8 cellular contexts compared by ENCODE assay signal in the genomic region with DNA sequence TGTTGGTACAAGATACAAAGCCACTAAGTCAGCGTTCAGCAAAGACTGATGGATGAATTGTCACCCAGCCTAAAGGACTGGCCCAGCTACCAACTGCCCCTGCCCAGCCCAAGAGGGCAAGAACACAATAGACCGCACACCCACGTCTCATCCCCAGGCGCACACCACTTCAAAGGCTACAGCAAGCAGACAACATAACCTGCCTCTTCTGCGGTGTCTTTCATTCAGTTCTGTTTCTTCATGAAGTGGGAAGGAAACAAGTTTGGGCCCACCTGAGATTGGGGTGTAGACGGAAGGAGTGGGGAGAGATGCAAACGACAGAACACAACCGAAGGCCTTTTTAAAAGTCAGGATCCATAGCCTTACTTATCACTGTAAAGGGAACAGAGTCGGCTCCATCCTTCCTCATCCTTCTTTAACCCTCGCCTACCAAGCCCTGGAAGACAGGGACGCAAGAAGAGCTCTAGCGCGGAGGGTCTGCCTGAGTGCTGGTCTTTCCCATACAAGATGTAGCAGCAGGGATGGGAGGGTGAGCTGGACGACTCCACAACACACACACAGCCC. TPM values are rescaled to one million over a fixed set of nuclear protein-coding genes. Genes with fewer than 3 reads are reported as not detected.
DNase-seq lines count a peak whose midpoint lies in the region; ATAC-seq and TF ChIP-seq lines count a peak whose summit lies in the region.

No MANE protein-coding gene starts in this region.

- no peaks in the 10 kb centered on the region for H3K9me3 Mint-ChIP-seq in activated T-helper 17 cell treated with anti-CD3 and anti-CD28 coated beads, Interleukin-2, amount 50 U/mL, for 72 hours
- no peaks in the 10 kb centered on the region for H3K9me3 Mint-ChIP-seq in osteocyte (ENCODE audit: unreplicated experiment)

- ATAC-seq in activated T-helper 17 cell treated with anti-CD3 and anti-CD28 coated beads, Interleukin-2, amount 50 U/mL, for 72 hours (replicated peaks) = peak; percentile 47
- ATAC-seq in GM18873 (IDR thresholded peaks at IDR 0.05; ENCODE audit: low FRiP score, unreplicated experiment) = no peak

- H3K27ac Mint-ChIP-seq in activated T-helper 17 cell treated with anti-CD3 and anti-CD28 coated beads, Interleukin-2, amount 50 U/mL, for 72 hours = peak overlapping the region; percentile 54
- H3K27ac Mint-ChIP-seq in osteocyte (ENCODE audit: unreplicated experiment) = peak overlapping the region; percentile 98

- intact Hi-C loops in posterior vena cava (cut with DNase I) = no loop called here

- TF ChIP-seq CTCF in GM10266 (IDR thresholded peaks at IDR 0.05; ENCODE audit: control insufficient read depth, insufficient read depth, low read depth, missing control alignments) (no peak), osteocyte (IDR thresholded peaks at IDR 0.05) (no peak)

- DNase-seq in GM10266 (ENCODE audit: extremely low spot score) = peak; percentile 27
- peak; percentile 14 for DNase-seq in M059J (ENCODE audit: low read depth)
- peak; percentile 55 for DNase-seq in foreskin melanocyte
- DNase-seq in osteocyte (ENCODE audit: extremely low spot score, unreplicated experiment) = no peak
- DNase-seq in SKM-1 treated with dmso at 0.1 percent for 144 hours (lab: John Stamatoyannopoulos, UW; ENCODE audit: unreplicated experiment) = no peak
- DNase-seq in posterior vena cava (ENCODE audit: low spot score) = no peak

- peak overlapping the region; percentile 87 for H3K4me3 Mint-ChIP-seq in activated T-helper 17 cell treated with anti-CD3 and anti-CD28 coated beads, Interleukin-2, amount 50 U/mL, for 72 hours
- H3K4me3 Mint-ChIP-seq in osteocyte (ENCODE audit: unreplicated experiment) = peak overlapping the region; percentile 97

- H3K27me3 Mint-ChIP-seq in activated T-helper 17 cell treated with anti-CD3 and anti-CD28 coated beads, Interleukin-2, amount 50 U/mL, for 72 hours = no peaks in the 10 kb centered on the region
- H3K27me3 Mint-ChIP-seq in osteocyte (ENCODE audit: unreplicated experiment) = no peaks in the 10 kb centered on the region

- H3K4me1 Mint-ChIP-seq in activated T-helper 17 cell treated with anti-CD3 and anti-CD28 coated beads, Interleukin-2, amount 50 U/mL, for 72 hours = peaks cover 25% of the 10 kb centered on the region
- H3K4me1 Mint-ChIP-seq in osteocyte (ENCODE audit: unreplicated experiment) = peaks cover 51% of the 10 kb centered on the region

- H3K36me3 Mint-ChIP-seq in activated T-helper 17 cell treated with anti-CD3 and anti-CD28 coated beads, Interleukin-2, amount 50 U/mL, for 72 hours (ENCODE audit: low read depth) = no peaks in the 10 kb centered on the region
- no peaks in the 10 kb centered on the region for H3K36me3 Mint-ChIP-seq in osteocyte (ENCODE audit: unreplicated experiment)

RNA-seq across cellular contexts. Expression of a gene that starts 0.7 kb away (rescaled TPM):
- 97.3 and 105 TPM in 2 replicates for total RNA-seq in M059J (2014; rRNA removed; shearing (Covaris generic))
- total RNA-seq in activated T-helper 17 cell treated with anti-CD3 and anti-CD28 coated beads, Interleukin-2, amount 50 U/mL, for 72 hours = 10 to 100 TPM in 1 of 2 donors, 1 to 10 TPM in 1; 3.0 to 15.9 TPM
- 179 and 187 TPM in 2 replicates for total RNA-seq in osteocyte
- 100 to 1,000 TPM; 159 to 169 TPM for total RNA-seq in posterior vena cava

RNA-seq across cellular contexts. Expression of a gene that starts 38.6 kb away (rescaled TPM):
- not detected in 2 replicates for total RNA-seq in M059J (2014; rRNA removed; shearing (Covaris generic))
- not detected for total RNA-seq in activated T-helper 17 cell treated with anti-CD3 and anti-CD28 coated beads, Interleukin-2, amount 50 U/mL, for 72 hours
- 0.55 and 0.70 TPM in 2 replicates for total RNA-seq in osteocyte
- total RNA-seq in posterior vena cava = 1 to 10 TPM; 1.4 TPM

Comparison
In these comparisons a context has a peak if more than half of its experiments do, and no peak if none do; other contexts are left out.
1. DNase-seq: peak in GM10266 (single experiment), M059J (single experiment) and foreskin melanocyte (single experiment); none in osteocyte (single experiment), SKM-1 treated with dmso at 0.1 percent for 144 hours (single experiment) and posterior vena cava (single experiment).